2 cellular contexts compared by ENCODE assay signal in the genomic region with DNA sequence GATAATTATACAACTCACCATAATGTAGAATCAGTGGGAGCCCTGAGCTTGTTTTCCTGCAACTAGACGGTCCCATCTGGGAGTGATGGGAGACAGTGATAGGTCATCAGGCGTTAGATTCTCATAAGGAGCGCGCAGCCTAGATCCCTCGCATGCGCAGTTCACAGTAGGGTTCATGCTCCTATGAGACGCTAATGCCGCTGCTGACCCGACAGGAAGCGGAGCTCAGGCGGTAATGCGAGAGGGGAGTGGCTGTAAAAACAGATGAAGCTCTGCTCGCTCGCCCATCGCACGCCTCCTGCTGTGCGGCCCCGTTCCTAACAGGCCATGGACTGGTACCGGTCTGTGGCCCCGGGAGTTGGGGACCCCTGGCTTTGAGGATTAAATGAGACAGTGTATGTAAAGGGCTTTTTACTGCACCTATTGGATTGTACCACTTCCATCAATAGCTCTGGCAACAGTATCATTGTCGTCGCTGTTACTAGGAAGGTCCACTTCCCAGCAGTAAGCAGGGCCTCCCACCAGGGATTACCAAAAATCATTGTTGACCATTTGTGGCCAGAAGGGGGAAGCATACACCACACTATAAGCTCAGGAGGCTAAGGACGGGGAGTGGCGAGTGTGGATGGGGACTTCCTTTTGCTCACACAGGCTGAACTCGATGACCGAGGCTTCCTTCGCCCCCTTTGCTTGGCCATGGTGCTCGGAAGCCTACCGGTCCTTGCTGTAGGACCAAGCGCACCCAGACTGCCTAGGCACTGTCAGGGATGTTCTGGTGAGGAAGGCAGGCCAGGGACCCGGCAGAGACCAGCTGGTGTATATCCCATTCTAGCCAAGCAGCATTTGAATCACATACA.
TF ChIP-seq lines count a peak whose summit lies in the region.

No MANE protein-coding gene starts in this region.

TF ChIP-seq in HEK293, 187 proteins besides CTCF, POLR2A, EP300 and RAD21 (continues in another document):
- TF ChIP-seq ZBTB26 (tag by site-specific recombination; optimal IDR thresholded peaks at IDR 0.05): peak; percentile 30
- peak; percentile 24; the same call in 1 of the 2 replicates for TF ChIP-seq ZNF394 (tag by site-specific recombination; IDR thresholded peaks at IDR 0.05; ENCODE audit: borderline replicate concordance)
- TF ChIP-seq ZBTB7A (tag by site-specific recombination; IDR thresholded peaks at IDR 0.05; ENCODE audit: low read depth): no peak
- TF ChIP-seq, protein P1, sequence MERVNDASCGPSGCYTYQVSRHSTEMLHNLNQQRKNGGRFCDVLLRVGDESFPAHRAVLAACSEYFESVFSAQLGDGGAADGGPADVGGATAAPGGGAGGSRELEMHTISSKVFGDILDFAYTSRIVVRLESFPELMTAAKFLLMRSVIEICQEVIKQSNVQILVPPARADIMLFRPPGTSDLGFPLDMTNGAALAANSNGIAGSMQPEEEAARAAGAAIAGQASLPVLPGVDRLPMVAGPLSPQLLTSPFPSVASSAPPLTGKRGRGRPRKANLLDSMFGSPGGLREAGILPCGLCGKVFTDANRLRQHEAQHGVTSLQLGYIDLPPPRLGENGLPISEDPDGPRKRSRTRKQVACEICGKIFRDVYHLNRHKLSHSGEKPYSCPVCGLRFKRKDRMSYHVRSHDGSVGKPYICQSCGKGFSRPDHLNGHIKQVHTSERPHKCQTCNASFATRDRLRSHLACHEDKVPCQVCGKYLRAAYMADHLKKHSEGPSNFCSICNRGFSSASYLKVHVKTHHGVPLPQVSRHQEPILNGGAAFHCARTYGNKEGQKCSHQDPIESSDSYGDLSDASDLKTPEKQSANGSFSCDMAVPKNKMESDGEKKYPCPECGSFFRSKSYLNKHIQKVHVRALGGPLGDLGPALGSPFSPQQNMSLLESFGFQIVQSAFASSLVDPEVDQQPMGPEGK (tag by site-specific recombination; IDR thresholded peaks at IDR 0.05): no peak
- TF ChIP-seq ZNF501 (tag by site-specific recombination; IDR thresholded peaks at IDR 0.05): peak; percentile 76; the same call in 1 of the 2 replicates
- TF ChIP-seq ZXDB (tag by site-specific recombination; IDR thresholded peaks at IDR 0.05): peak; percentile 47; the same call in 1 of the 2 replicates
- TF ChIP-seq IKZF3 (tag by site-specific recombination; IDR thresholded peaks at IDR 0.05): peak; percentile 17; the same call in 1 of the 2 replicates
- 0 out of 2 replicates have a peak, but pooled peaks have one; percentile 12 for TF ChIP-seq ZNF580 (tag by site-specific recombination; IDR thresholded peaks at IDR 0.05)
- TF ChIP-seq SP3 (tag by site-specific recombination; IDR thresholded peaks at IDR 0.05): peak; percentile 56
- no peak for TF ChIP-seq ZNF596 (tag by site-specific recombination; IDR thresholded peaks at IDR 0.05)
- TF ChIP-seq KLF1 (tag by site-specific recombination; IDR thresholded peaks at IDR 0.05): peak; percentile 69
- peak; percentile 73 for TF ChIP-seq ZIC2 (tag by site-specific recombination; IDR thresholded peaks at IDR 0.05)
- TF ChIP-seq ZNF335 (tag by site-specific recombination; conservative IDR thresholded peaks at IDR 0.05): peak; percentile 87
- TF ChIP-seq ZEB2 (tag by site-specific recombination; IDR thresholded peaks at IDR 0.05): no peak; the same call in 1 of the 2 replicates
- no peak for TF ChIP-seq ZSCAN30 (tag by site-specific recombination; IDR thresholded peaks at IDR 0.05)
- no peak for TF ChIP-seq ZNF138 (tag by site-specific recombination; IDR thresholded peaks at IDR 0.05; ENCODE audit: borderline replicate concordance)
- peak; percentile 49; the same call in 1 of the 2 replicates for TF ChIP-seq GLIS1 (tag by site-specific recombination; IDR thresholded peaks at IDR 0.05)
- TF ChIP-seq ZBTB17 (tag by site-specific recombination; IDR thresholded peaks at IDR 0.05): peak; percentile 98
- 0 out of 2 replicates have a peak, but pooled peaks have one; percentile 37 for TF ChIP-seq GLIS2 (tag by site-specific recombination; IDR thresholded peaks at IDR 0.05)
- TF ChIP-seq ZNF555 (tag by site-specific recombination; conservative IDR thresholded peaks at IDR 0.05): no peak
- no peak for TF ChIP-seq ZNF10 (tag by site-specific recombination; IDR thresholded peaks at IDR 0.05)
- TF ChIP-seq, protein P2, sequence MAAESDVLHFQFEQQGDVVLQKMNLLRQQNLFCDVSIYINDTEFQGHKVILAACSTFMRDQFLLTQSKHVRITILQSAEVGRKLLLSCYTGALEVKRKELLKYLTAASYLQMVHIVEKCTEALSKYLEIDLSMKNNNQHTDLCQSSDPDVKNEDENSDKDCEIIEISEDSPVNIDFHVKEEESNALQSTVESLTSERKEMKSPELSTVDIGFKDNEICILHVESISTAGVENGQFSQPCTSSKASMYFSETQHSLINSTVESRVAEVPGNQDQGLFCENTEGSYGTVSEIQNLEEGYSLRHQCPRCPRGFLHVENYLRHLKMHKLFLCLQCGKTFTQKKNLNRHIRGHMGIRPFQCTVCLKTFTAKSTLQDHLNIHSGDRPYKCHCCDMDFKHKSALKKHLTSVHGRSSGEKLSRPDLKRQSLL (tag by site-specific recombination; IDR thresholded peaks at IDR 0.05): no peak
- TF ChIP-seq ZNF654 (tag by site-specific recombination; IDR thresholded peaks at IDR 0.05; ENCODE audit: low read depth): peak; percentile 99
- peak; percentile 59 for TF ChIP-seq ZNF24 (tag by site-specific recombination; IDR thresholded peaks at IDR 0.05)
- TF ChIP-seq ZNF341 (tag by site-specific recombination; IDR thresholded peaks at IDR 0.05; ENCODE audit: low read depth): peak; percentile 92
- no peak for TF ChIP-seq ZNF23 (tag by site-specific recombination; IDR thresholded peaks at IDR 0.05; ENCODE audit: borderline replicate concordance)
- peak; percentile 91 for TF ChIP-seq MZF1 (tag by site-specific recombination; IDR thresholded peaks at IDR 0.05; ENCODE audit: borderline replicate concordance)
- 0 out of 2 replicates have a peak, but pooled peaks have one; percentile 6 for TF ChIP-seq ZBTB21 (tag by site-specific recombination; IDR thresholded peaks at IDR 0.05)
- TF ChIP-seq GLI4 (tag by site-specific recombination; IDR thresholded peaks at IDR 0.05): no peak
- TF ChIP-seq ZNF677 (tag by site-specific recombination; IDR thresholded peaks at IDR 0.05): no peak
- TF ChIP-seq ZNF629 (tag by site-specific recombination; IDR thresholded peaks at IDR 0.05): peak; percentile 64
- TF ChIP-seq ZNF626 (tag by site-specific recombination; IDR thresholded peaks at IDR 0.05): no peak
- 0 out of 2 replicates have a peak, but pooled peaks have one; percentile 51 for TF ChIP-seq WT1 (tag by site-specific recombination; IDR thresholded peaks at IDR 0.05)
- no peak for TF ChIP-seq ZNF175 (tag by site-specific recombination; IDR thresholded peaks at IDR 0.05)

TF ChIP-seq in SK-N-SH, 30 proteins besides CTCF, POLR2A, EP300 and RAD21 (continued from another document):
- TF ChIP-seq POLR2AphosphoS5 (IDR thresholded peaks at IDR 0.05; ENCODE audit: low read depth, low read length) (peak; percentile 56; the same call in 1 of the 2 replicates), MEF2A (IDR thresholded peaks at IDR 0.05; ENCODE audit: borderline replicate concordance, low read depth) (no peak), TAF1 (IDR thresholded peaks at IDR 0.05; ENCODE audit: borderline replicate concordance, low read depth, low read length) (peak; percentile 51; the same call in 1 of the 2 replicates), SMC3 (IDR thresholded peaks at IDR 0.05; ENCODE audit: low read depth, low read length) (peak; percentile 97), RCOR1 (IDR thresholded peaks at IDR 0.05; ENCODE audit: low read length) (peak; percentile 35; the same call in 1 of the 2 replicates), RFX5 (IDR thresholded peaks at IDR 0.05; ENCODE audit: low read length) (peak; percentile 92), SIN3A (IDR thresholded peaks at IDR 0.05; ENCODE audit: borderline replicate concordance, low read depth, low read length) (peak; percentile 50; the same call in 1 of the 2 replicates)
